Comparison of ENCODE assay signal across 7 cellular contexts in the genomic region with DNA sequence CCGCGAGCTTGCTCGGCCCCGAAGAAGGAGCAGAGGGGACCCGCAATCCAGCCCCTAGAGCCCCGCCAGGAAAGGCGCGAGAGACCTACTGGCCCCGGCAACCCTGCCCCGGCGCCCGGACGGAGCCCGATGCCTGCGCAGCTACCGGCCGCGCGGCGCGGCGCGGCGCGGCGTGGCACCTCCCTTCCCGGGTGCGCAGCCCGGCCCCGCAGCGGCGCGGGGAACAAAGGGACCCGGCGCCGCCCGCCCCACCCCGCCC. TPM values are rescaled to one million over a fixed set of nuclear protein-coding genes. Genes with fewer than 3 reads are reported as not detected.
DNase-seq lines count a peak whose midpoint lies in the region; TF ChIP-seq lines count a peak whose summit lies in the region.

No MANE protein-coding gene starts in this region.

- TF ChIP-seq CTCF in HFF-Myc (IDR thresholded peaks at IDR 0.05; ENCODE audit: low read depth, low read length, missing control alignments): no peak

- peaks cover 37% of the 10 kb centered on the region for H3K27me3 Mint-ChIP-seq in activated T-helper 1 cell treated with anti-CD3 and anti-CD28 coated beads, Interleukin-12 subunit alpha, Interleukin-12 subunit beta, Interleukin-2, Interleukin-4 antibody, amounts not matched to agents 30 ng/mL and 10 ng/mL and 1 ng/mL, durations not matched to agents 14 hours and 24 hours and 36 hours (ENCODE audit: insufficient read depth)
- peaks cover 56% of the 10 kb centered on the region for H3K27me3 Mint-ChIP-seq in stimulated activated naive CD8-positive, alpha-beta T cell treated with anti-CD3 and anti-CD28 coated beads, Interleukin-15, Interleukin-2, amounts not matched to agents 100 ng/mL and 50 ng/mL, for 24 hours

- no peak for DNase-seq in HFF-Myc (ENCODE audit: extremely low read depth, low read depth)
- DNase-seq in activated T-helper 1 cell treated with anti-CD3 and anti-CD28 coated beads, Interleukin-12 subunit alpha, Interleukin-12 subunit beta, Interleukin-2, Interleukin-4 antibody, amounts not matched to agents 30 ng/mL and 10 ng/mL and 1 ng/mL, durations not matched to agents 14 hours and 24 hours and 36 hours (ENCODE audit: low spot score): no peak
- no peak for DNase-seq in erythroblast (lab: John Stamatoyannopoulos, UW)
- DNase-seq in hepatic stellate cell (ENCODE audit: low spot score): no peak
- no peak for DNase-seq in cerebellar cortex (ENCODE audit: low spot score)

- no peak for TF ChIP-seq POLR2A in erythroblast (IDR thresholded peaks at IDR 0.05; ENCODE audit: low read length)

- H3K4me3 ChIP-seq in HFF-Myc (replicated peaks; ENCODE audit: low read depth, low read length) (peak overlapping the region; percentile 87), iPS-18c (ENCODE audit: insufficient read depth, low read depth, low read length) (peak overlapping the region; percentile 66)

- H3K4me3 Mint-ChIP-seq in activated T-helper 1 cell treated with anti-CD3 and anti-CD28 coated beads, Interleukin-12 subunit alpha, Interleukin-12 subunit beta, Interleukin-2, Interleukin-4 antibody, amounts not matched to agents 30 ng/mL and 10 ng/mL and 1 ng/mL, durations not matched to agents 14 hours and 24 hours and 36 hours: peak overlapping the region; percentile 78
- H3K4me3 Mint-ChIP-seq in stimulated activated naive CD8-positive, alpha-beta T cell treated with anti-CD3 and anti-CD28 coated beads, Interleukin-15, Interleukin-2, amounts not matched to agents 100 ng/mL and 50 ng/mL, for 24 hours: peak overlapping the region; percentile 73

- no peak overlapping the region for H3K27ac Mint-ChIP-seq in activated T-helper 1 cell treated with anti-CD3 and anti-CD28 coated beads, Interleukin-12 subunit alpha, Interleukin-12 subunit beta, Interleukin-2, Interleukin-4 antibody, amounts not matched to agents 30 ng/mL and 10 ng/mL and 1 ng/mL, durations not matched to agents 14 hours and 24 hours and 36 hours
- no peak overlapping the region for H3K27ac Mint-ChIP-seq in stimulated activated naive CD8-positive, alpha-beta T cell treated with anti-CD3 and anti-CD28 coated beads, Interleukin-15, Interleukin-2, amounts not matched to agents 100 ng/mL and 50 ng/mL, for 24 hours

- peaks cover 4% of the 10 kb centered on the region for H3K4me1 Mint-ChIP-seq in activated T-helper 1 cell treated with anti-CD3 and anti-CD28 coated beads, Interleukin-12 subunit alpha, Interleukin-12 subunit beta, Interleukin-2, Interleukin-4 antibody, amounts not matched to agents 30 ng/mL and 10 ng/mL and 1 ng/mL, durations not matched to agents 14 hours and 24 hours and 36 hours (ENCODE audit: low read depth)
- peaks cover 15% of the 10 kb centered on the region for H3K4me1 Mint-ChIP-seq in stimulated activated naive CD8-positive, alpha-beta T cell treated with anti-CD3 and anti-CD28 coated beads, Interleukin-15, Interleukin-2, amounts not matched to agents 100 ng/mL and 50 ng/mL, for 24 hours (ENCODE audit: low read depth)

- intact Hi-C loops in activated T-helper 1 cell treated with anti-CD3 and anti-CD28 coated beads, Interleukin-12 subunit alpha, Interleukin-12 subunit beta, Interleukin-2, Interleukin-4 antibody, amounts not matched to agents 30 ng/mL and 10 ng/mL and 1 ng/mL, durations not matched to agents 14 hours and 24 hours and 36 hours (cut with micrococcal nuclease): loop anchor here (10.0 kb wide), 1 partner anchor 1632 kb away; a partner anchor contains a TSS

- no peaks in the 10 kb centered on the region for H3K9me3 ChIP-seq in iPS-18c (ENCODE audit: control insufficient read depth, insufficient read depth, low read length)

- no peaks in the 10 kb centered on the region for H3K9me3 Mint-ChIP-seq in activated T-helper 1 cell treated with anti-CD3 and anti-CD28 coated beads, Interleukin-12 subunit alpha, Interleukin-12 subunit beta, Interleukin-2, Interleukin-4 antibody, amounts not matched to agents 30 ng/mL and 10 ng/mL and 1 ng/mL, durations not matched to agents 14 hours and 24 hours and 36 hours
- H3K9me3 Mint-ChIP-seq in stimulated activated naive CD8-positive, alpha-beta T cell treated with anti-CD3 and anti-CD28 coated beads, Interleukin-15, Interleukin-2, amounts not matched to agents 100 ng/mL and 50 ng/mL, for 24 hours: no peaks in the 10 kb centered on the region

- H3K36me3 Mint-ChIP-seq in activated T-helper 1 cell treated with anti-CD3 and anti-CD28 coated beads, Interleukin-12 subunit alpha, Interleukin-12 subunit beta, Interleukin-2, Interleukin-4 antibody, amounts not matched to agents 30 ng/mL and 10 ng/mL and 1 ng/mL, durations not matched to agents 14 hours and 24 hours and 36 hours (ENCODE audit: low read depth): no peaks in the 10 kb centered on the region
- peaks cover 3% of the 10 kb centered on the region for H3K36me3 Mint-ChIP-seq in stimulated activated naive CD8-positive, alpha-beta T cell treated with anti-CD3 and anti-CD28 coated beads, Interleukin-15, Interleukin-2, amounts not matched to agents 100 ng/mL and 50 ng/mL, for 24 hours (ENCODE audit: low read depth)

RNA-seq across cellular contexts. Expression of a gene that starts 0.3 kb away (rescaled TPM):
- total RNA-seq in activated T-helper 1 cell treated with anti-CD3 and anti-CD28 coated beads, Interleukin-12 subunit alpha, Interleukin-12 subunit beta, Interleukin-2, Interleukin-4 antibody, amounts not matched to agents 30 ng/mL and 10 ng/mL and 1 ng/mL, durations not matched to agents 14 hours and 24 hours and 36 hours: 0.10 and 0.16 TPM in 2 replicates
